In genomic region chr13:36875955-36876354, GRCh38 we compare ENCODE assay signal across 23 cellular contexts. TPM values are rescaled to one million over a fixed set of nuclear protein-coding genes. Genes with fewer than 3 reads are reported as not detected.
"Had no signal": no experiment of that assay in that cellular context is flagged by ENCODE, and none has a peak within 500 bp of the region (broad histone marks: within the 10 kb centered on the region; RNA-seq: fewer than 3 reads in every experiment).

No MANE protein-coding gene starts in this region.

- H3K27ac ChIP-seq: dorsolateral prefrontal cortex, lower lobe of right lung, ovary, psoas muscle, skin epidermis, spleen, thoracic aorta, tibial nerve, upper lobe of left lung had no signal

- H3K36me3 Mint-ChIP-seq: immature natural killer cell; naive thymus-derived CD8-positive, alpha-beta T cell; stimulated activated memory B cell treated with anti-CD40 and anti-IgM and Interleukin-4, amounts not matched to agents 10 μg/mL and 1 μg/mL and 100 μg/mL, for 72 hours had no signal

- H3K4me1 ChIP-seq: lower lobe of right lung, spleen, tibial nerve had no signal

- H3K27ac Mint-ChIP-seq: immature natural killer cell; naive thymus-derived CD8-positive, alpha-beta T cell; nephron progenitor cell; stimulated activated memory B cell treated with anti-CD40 and anti-IgM and Interleukin-4, amounts not matched to agents 10 μg/mL and 1 μg/mL and 100 μg/mL, for 72 hours had no signal

- H3K9me3 Mint-ChIP-seq: immature natural killer cell; naive thymus-derived CD8-positive, alpha-beta T cell; nephron progenitor cell; stimulated activated memory B cell treated with anti-CD40 and anti-IgM and Interleukin-4, amounts not matched to agents 10 μg/mL and 1 μg/mL and 100 μg/mL, for 72 hours had no signal

- H3K36me3 ChIP-seq: ovary, spleen had no signal

- ATAC-seq: left ventricle myocardium superior; lower lobe of right lung; naive thymus-derived CD8-positive, alpha-beta T cell; psoas muscle; right cardiac atrium; stimulated activated memory B cell treated with anti-CD40 and anti-IgM and Interleukin-4, amounts not matched to agents 10 μg/mL and 1 μg/mL and 100 μg/mL, for 72 hours; stimulated activated naive CD8-positive, alpha-beta T cell treated with anti-CD3 and anti-CD28 coated beads, Interleukin-15, Interleukin-2, amounts not matched to agents 100 U/mL and 50 U/mL, for 24 hours had no signal

- H3K27me3 ChIP-seq: dorsolateral prefrontal cortex, ovary, spleen, tibial nerve, upper lobe of left lung had no signal

- H3K4me3 ChIP-seq: dorsolateral prefrontal cortex, lower lobe of right lung, ovary, psoas muscle, skin epidermis, spleen, thoracic aorta, tibial nerve, upper lobe of left lung had no signal

- H3K4me1 Mint-ChIP-seq: immature natural killer cell; naive thymus-derived CD8-positive, alpha-beta T cell; stimulated activated memory B cell treated with anti-CD40 and anti-IgM and Interleukin-4, amounts not matched to agents 10 μg/mL and 1 μg/mL and 100 μg/mL, for 72 hours had no signal

- DNase-seq: cortex of kidney; dorsolateral prefrontal cortex; effector CD4-positive, alpha-beta T cell; hypothalamus; immature natural killer cell; left ventricle myocardium superior; lower lobe of right lung; naive thymus-derived CD8-positive, alpha-beta T cell; nephron progenitor cell; occipital lobe; ovary; posterior cingulate gyrus; psoas muscle; right cardiac atrium; spleen; stimulated activated CD4-positive, alpha-beta T cell treated with anti-CD3 and anti-CD28 coated beads, Interleukin-4, amount 100 ng/mL, for 4 hours; stimulated activated naive CD8-positive, alpha-beta T cell treated with anti-CD3 and anti-CD28 coated beads, Interleukin-15, Interleukin-2, amounts not matched to agents 100 U/mL and 50 U/mL, for 24 hours; substantia nigra; upper lobe of left lung had no signal

- H3K4me3 Mint-ChIP-seq: immature natural killer cell; naive thymus-derived CD8-positive, alpha-beta T cell; nephron progenitor cell; stimulated activated memory B cell treated with anti-CD40 and anti-IgM and Interleukin-4, amounts not matched to agents 10 μg/mL and 1 μg/mL and 100 μg/mL, for 72 hours had no signal

- H3K9me3 ChIP-seq: lower lobe of right lung, ovary, psoas muscle, spleen, thoracic aorta, tibial nerve, upper lobe of left lung had no signal

RNA-seq across cellular contexts. Expression of gene SMAD9, which starts 44.1 kb away (rescaled TPM):
- total RNA-seq: naive thymus-derived CD8-positive, alpha-beta T cell had no signal
